14 cellular contexts compared by ENCODE assay signal in the genomic region with DNA sequence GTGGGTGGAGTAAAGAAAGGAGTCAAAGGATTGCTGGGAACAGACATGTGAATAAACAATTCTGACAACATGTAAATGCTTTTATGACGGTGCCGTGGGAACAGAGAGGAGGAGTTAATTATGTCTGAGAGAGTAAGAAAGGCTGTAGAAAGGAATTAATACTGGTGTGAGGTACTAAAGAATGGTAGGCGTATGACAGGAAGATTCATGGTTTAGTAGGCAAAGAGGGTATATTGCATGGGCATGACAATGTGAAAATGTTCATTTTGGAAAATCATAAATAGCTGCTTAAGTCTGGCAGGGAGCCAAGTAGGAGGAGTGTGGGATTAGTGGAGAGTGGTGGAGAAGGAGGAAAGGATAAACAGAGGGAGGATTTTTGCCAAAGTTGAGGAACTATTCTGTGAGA. TPM values are rescaled to one million over a fixed set of nuclear protein-coding genes. Genes with fewer than 3 reads are reported as not detected.
DNase-seq lines count a peak whose midpoint lies in the region; ATAC-seq and TF ChIP-seq lines count a peak whose summit lies in the region.
"Had no signal": no experiment of that assay in that cellular context is flagged by ENCODE, and none has a peak within 500 bp of the region (broad histone marks: within the 10 kb centered on the region; RNA-seq: fewer than 3 reads in every experiment).

No MANE protein-coding gene starts in this region.

- H3K27me3 ChIP-seq in mammary epithelial cell (ENCODE audit: insufficient read depth, low read length) (no peaks in the 10 kb centered on the region), breast epithelium (no peaks in the 10 kb centered on the region), esophagus muscularis mucosa (no peaks in the 10 kb centered on the region), aorta (ENCODE audit: control insufficient read depth in 1 of 2, insufficient read depth in 2 of 2, low read length in 1 of 2) (no peaks in the 10 kb centered on the region)
- H3K27me3 ChIP-seq: thyroid gland had no signal

- TF ChIP-seq POLR2A in breast epithelium (IDR thresholded peaks at IDR 0.05) (no peak), esophagus muscularis mucosa (IDR thresholded peaks at IDR 0.05; ENCODE audit: low read depth) (no peak)

- 72% methylated on average over 3 of the region's 3 CpGs for WGBS in mammary epithelial cell (ENCODE audit: low coverage, missing lambda C conversion rate)
- WGBS in esophagus muscularis mucosa = 30% methylated on average over 3 of the region's 3 CpGs
- WGBS in aorta, 2 donors = 41 to 43% methylated on average over 3 of the region's 3 CpGs

- TF ChIP-seq EP300 in esophagus muscularis mucosa (IDR thresholded peaks at IDR 0.05) = no peak

- intact Hi-C loops in mammary epithelial cell (cut with micrococcal nuclease) = no loop called here
- intact Hi-C loops in breast epithelium (cut with DNase I; ENCODE audit: low total_unique reads) = no loop called here
- intact Hi-C loops in esophagus muscularis mucosa (cut with DNase I) = no loop called here
- intact Hi-C loops in sciatic nerve (cut with DNase I) = no loop called here
- intact Hi-C loops in aorta (cut with DNase I) = no loop called here

- H3K4me3 ChIP-seq in mammary epithelial cell (replicated peaks in 1 of 3; ENCODE audit: insufficient read depth in 1 of 3, low read depth in 2 of 3, low read length in 3 of 3) (no peak overlapping the region), breast epithelium (no peak overlapping the region), esophagus muscularis mucosa (no peak overlapping the region), aorta (ENCODE audit: low read length in 2 of 2) (no peak overlapping the region)
- H3K4me3 ChIP-seq: thyroid gland had no signal

- in situ Hi-C loops in mammary epithelial cell (cut with MboI; ENCODE audit: low sequenced_read_pairs in 2 of 2) = no loop called here

- no peak overlapping the region for H3K4me2 ChIP-seq in mammary epithelial cell (ENCODE audit: insufficient read depth, low read depth, low read length)
- H3K4me2 ChIP-seq: KMS-11 had no signal

- H3K9ac ChIP-seq in mammary epithelial cell (ENCODE audit: insufficient read depth, low read length) = no peak overlapping the region
- H3K9ac ChIP-seq: KMS-11 had no signal

- TF ChIP-seq CTCF in mammary epithelial cell (conservative IDR thresholded peaks at IDR 0.05 in 1 of 2, IDR thresholded peaks at IDR 0.05 in 1 of 2; ENCODE audit: extremely low read depth in 1 of 2, insufficient read depth in 1 of 2, low read depth in 1 of 2, low read length in 2 of 2) (no peak), breast epithelium (IDR thresholded peaks at IDR 0.05) (no peak), esophagus muscularis mucosa (IDR thresholded peaks at IDR 0.05) (no peak)

- dilution Hi-C loops in mammary epithelial cell (cut with HindIII; ENCODE audit: low sequenced_read_pairs) = no loop called here

- CTCF ChIA-PET in mammary epithelial cell (lab: Charles Lee; ENCODE audit: low non-redundant PET) = no interaction called here

- peak; percentile 67 for ATAC-seq in sciatic nerve
- ATAC-seq in aorta (ENCODE audit: low FRiP score) = no peak

- H4K20me1 ChIP-seq in mammary epithelial cell (ENCODE audit: insufficient read depth, low read length) = no peaks in the 10 kb centered on the region

- H3K79me2 ChIP-seq in mammary epithelial cell (ENCODE audit: insufficient read depth, low read length) = peaks cover 37% of the 10 kb centered on the region

- no peaks in the 10 kb centered on the region for H3K9me3 ChIP-seq in mammary epithelial cell (replicated peaks; ENCODE audit: insufficient read depth, low read length)
- H3K9me3 ChIP-seq in breast epithelium = no peaks in the 10 kb centered on the region
- no peaks in the 10 kb centered on the region for H3K9me3 ChIP-seq in esophagus muscularis mucosa
- H3K9me3 ChIP-seq in aorta (ENCODE audit: control insufficient read depth, low read length) = no peaks in the 10 kb centered on the region
- H3K9me3 ChIP-seq: thyroid gland had no signal

- no peak overlapping the region for H2AFZ ChIP-seq in mammary epithelial cell (ENCODE audit: low read depth, low read length)

- no peak for DNase-seq in mammary epithelial cell
- no peak for DNase-seq in breast epithelium (ENCODE audit: low spot score in 2 of 2)
- peak; percentile 23 for DNase-seq in NCI-H460 (ENCODE audit: extremely low read depth, low read depth)
- no peak for DNase-seq in esophagus muscularis mucosa (ENCODE audit: extremely low spot score)
- no peak for DNase-seq in sciatic nerve (ENCODE audit: low spot score)
- DNase-seq in HuH-7.5 (ENCODE audit: low spot score) = no peak
- no peak for DNase-seq in T-helper 2 cell
- no peak for DNase-seq in aorta
- DNase-seq: activated CD4-positive, alpha-beta memory T cell treated with anti-CD3 and anti-CD28 coated beads for 36 hours; activated naive CD4-positive, alpha-beta T cell; retina; T-helper 1 cell had no signal

- H3K27ac ChIP-seq in mammary epithelial cell (ENCODE audit: insufficient read depth, low read depth, low read length) = no peak overlapping the region
- peak overlapping the region in 1 of 2 donors; percentile 0 for H3K27ac ChIP-seq in breast epithelium
- H3K27ac ChIP-seq in esophagus muscularis mucosa (replicated peaks in 1 of 4) = peak overlapping the region; percentile 16 to 55 (median 40)
- no peak overlapping the region for H3K27ac ChIP-seq in aorta (ENCODE audit: low read depth in 1 of 2, low read length in 2 of 2)
- H3K27ac ChIP-seq: KMS-11 had no signal

- TSS peak; percentile 5 for BruUV-seq in mammary epithelial cell (replicated peaks; lab: Mats Ljungman, UMichigan)

- peaks cover 14% of the 10 kb centered on the region for H3K36me3 ChIP-seq in mammary epithelial cell (ENCODE audit: insufficient read depth, low read length)
- no peaks in the 10 kb centered on the region for H3K36me3 ChIP-seq in breast epithelium
- peaks cover 6 to 59% (median 28%) of the 10 kb centered on the region in 4 donors for H3K36me3 ChIP-seq in esophagus muscularis mucosa
- peaks cover 0 to 2% of the 10 kb centered on the region in 2 donors for H3K36me3 ChIP-seq in aorta (ENCODE audit: control insufficient read depth in 1 of 2, insufficient read depth in 2 of 2, low read length in 1 of 2)

- H3K4me1 ChIP-seq in mammary epithelial cell (ENCODE audit: insufficient read depth, low read length) = peaks cover 6% of the 10 kb centered on the region
- no peaks in the 10 kb centered on the region for H3K4me1 ChIP-seq in breast epithelium
- H3K4me1 ChIP-seq in esophagus muscularis mucosa = peaks cover 0 to 19% (median 16%) of the 10 kb centered on the region in 4 donors
- peaks cover 0 to 3% of the 10 kb centered on the region in 2 donors for H3K4me1 ChIP-seq in aorta (ENCODE audit: control insufficient read depth in 1 of 2, insufficient read depth in 2 of 2, low read length in 2 of 2)

RNA-seq across cellular contexts. Expression of a gene that starts 19.7 kb away (rescaled TPM):
- total RNA-seq in mammary epithelial cell = 10 to 100 TPM; 37.7 to 38.0 TPM
- polyA plus RNA-seq in mammary epithelial cell = 21.1 TPM
- 17.8 TPM for polyA minus RNA-seq in mammary epithelial cell
- 10 to 100 TPM; 14.2 to 30.4 (median 21.0) TPM for total RNA-seq in breast epithelium
- total RNA-seq in NCI-H460 (2014; rRNA removed; shearing (Covaris generic)) = 28.1 and 32.8 TPM in 2 replicates
- polyA plus RNA-seq in NCI-H460 (2014; cell fraction: nucleus; rRNA removed) = 25.0 and 29.5 TPM in 2 replicates
- 10 to 100 TPM; 16.4 to 20.8 (median 18.1) TPM for total RNA-seq in esophagus muscularis mucosa
- total RNA-seq in sciatic nerve = 25.1 TPM
- total RNA-seq in aorta = 10 to 100 TPM; 22.8 to 23.5 TPM
- 10 to 100 TPM in 1 of 2 donors, 1 to 10 TPM in 1; 4.5 to 10.6 TPM for polyA plus RNA-seq in aorta

Comparison
In these comparisons a context has a peak if more than half of its experiments do, and no peak if none do; other contexts are left out.
1. H3K27ac ChIP-seq: peak in esophagus muscularis mucosa (4 of 4); none in mammary epithelial cell (single experiment) and aorta (0 of 2).